In the genomic region with DNA sequence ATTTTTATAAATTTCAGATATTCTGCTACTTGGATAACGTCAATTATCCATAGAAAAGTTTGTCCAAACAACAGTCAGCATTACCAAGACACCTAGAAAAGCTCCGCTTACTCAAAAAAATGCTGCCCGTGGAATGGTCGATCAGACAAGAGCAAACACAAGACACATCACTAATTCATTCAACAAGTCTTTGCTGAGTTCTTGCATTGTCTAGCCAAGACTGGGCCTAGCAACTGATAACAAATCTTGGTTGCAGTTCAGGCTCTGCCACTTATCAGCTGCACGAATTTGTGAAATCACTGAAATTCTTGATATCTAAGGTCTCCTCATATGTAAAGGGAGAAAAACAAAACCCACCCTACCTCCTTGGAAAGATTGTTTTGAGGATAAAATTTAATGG, we compare ENCODE assay signal across 1 cellular context.
TF ChIP-seq lines count a peak whose summit lies in the region.

No MANE protein-coding gene starts in this region.

TF ChIP-seq in SK-N-SH, 30 proteins besides CTCF, POLR2A, EP300 and RAD21 (continued from another document):
- TF ChIP-seq, protein P1, sequence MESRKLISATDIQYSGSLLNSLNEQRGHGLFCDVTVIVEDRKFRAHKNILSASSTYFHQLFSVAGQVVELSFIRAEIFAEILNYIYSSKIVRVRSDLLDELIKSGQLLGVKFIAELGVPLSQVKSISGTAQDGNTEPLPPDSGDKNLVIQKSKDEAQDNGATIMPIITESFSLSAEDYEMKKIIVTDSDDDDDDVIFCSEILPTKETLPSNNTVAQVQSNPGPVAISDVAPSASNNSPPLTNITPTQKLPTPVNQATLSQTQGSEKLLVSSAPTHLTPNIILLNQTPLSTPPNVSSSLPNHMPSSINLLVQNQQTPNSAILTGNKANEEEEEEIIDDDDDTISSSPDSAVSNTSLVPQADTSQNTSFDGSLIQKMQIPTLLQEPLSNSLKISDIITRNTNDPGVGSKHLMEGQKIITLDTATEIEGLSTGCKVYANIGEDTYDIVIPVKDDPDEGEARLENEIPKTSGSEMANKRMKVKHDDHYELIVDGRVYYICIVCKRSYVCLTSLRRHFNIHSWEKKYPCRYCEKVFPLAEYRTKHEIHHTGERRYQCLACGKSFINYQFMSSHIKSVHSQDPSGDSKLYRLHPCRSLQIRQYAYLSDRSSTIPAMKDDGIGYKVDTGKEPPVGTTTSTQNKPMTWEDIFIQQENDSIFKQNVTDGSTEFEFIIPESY (IDR thresholded peaks at IDR 0.05; ENCODE audit: borderline replicate concordance, low read depth), result no peak
- TF ChIP-seq YY1 (IDR thresholded peaks at IDR 0.05; ENCODE audit: low read depth) (no peak), JUND (IDR thresholded peaks at IDR 0.05) (no peak), SMC3 (IDR thresholded peaks at IDR 0.05; ENCODE audit: low read depth, low read length) (no peak), FOSL2 (IDR thresholded peaks at IDR 0.05; ENCODE audit: borderline replicate concordance, low read depth) (no peak), NFIC (IDR thresholded peaks at IDR 0.05; ENCODE audit: borderline replicate concordance) (no peak), NRF1 (IDR thresholded peaks at IDR 0.05; ENCODE audit: low read depth, low read length) (no peak), RXRA (IDR thresholded peaks at IDR 0.05; ENCODE audit: borderline replicate concordance, low read depth) (no peak)
- TF ChIP-seq, protein P2, sequence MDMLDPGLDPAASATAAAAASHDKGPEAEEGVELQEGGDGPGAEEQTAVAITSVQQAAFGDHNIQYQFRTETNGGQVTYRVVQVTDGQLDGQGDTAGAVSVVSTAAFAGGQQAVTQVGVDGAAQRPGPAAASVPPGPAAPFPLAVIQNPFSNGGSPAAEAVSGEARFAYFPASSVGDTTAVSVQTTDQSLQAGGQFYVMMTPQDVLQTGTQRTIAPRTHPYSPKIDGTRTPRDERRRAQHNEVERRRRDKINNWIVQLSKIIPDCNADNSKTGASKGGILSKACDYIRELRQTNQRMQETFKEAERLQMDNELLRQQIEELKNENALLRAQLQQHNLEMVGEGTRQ (IDR thresholded peaks at IDR 0.05; ENCODE audit: borderline replicate concordance, low read depth, low read length), result no peak
- TF ChIP-seq, protein P3, sequence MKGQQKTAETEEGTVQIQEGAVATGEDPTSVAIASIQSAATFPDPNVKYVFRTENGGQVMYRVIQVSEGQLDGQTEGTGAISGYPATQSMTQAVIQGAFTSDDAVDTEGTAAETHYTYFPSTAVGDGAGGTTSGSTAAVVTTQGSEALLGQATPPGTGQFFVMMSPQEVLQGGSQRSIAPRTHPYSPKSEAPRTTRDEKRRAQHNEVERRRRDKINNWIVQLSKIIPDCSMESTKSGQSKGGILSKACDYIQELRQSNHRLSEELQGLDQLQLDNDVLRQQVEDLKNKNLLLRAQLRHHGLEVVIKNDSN (IDR thresholded peaks at IDR 0.05; ENCODE audit: borderline replicate concordance, low read depth), result no peak
